16 cellular contexts compared by ENCODE assay signal in the genomic region with DNA sequence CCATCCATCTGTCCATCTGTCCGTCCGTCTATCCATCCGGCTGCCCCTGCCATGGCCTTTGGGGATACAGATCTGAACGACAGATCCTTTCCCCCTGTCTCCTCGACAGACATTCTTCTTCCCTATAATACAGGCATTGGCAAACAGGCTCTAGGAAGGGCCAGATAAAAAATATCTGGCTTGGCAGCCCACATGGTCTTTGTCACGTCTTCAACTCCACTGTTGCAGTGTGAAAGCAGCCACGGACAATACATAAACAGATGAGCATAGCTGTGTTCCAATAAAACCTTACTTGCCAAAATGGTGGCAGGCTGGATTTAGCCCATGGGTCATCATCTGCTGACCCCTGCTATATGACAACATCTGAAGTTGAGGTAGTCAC.
DNase-seq lines count a peak whose midpoint lies in the region; ATAC-seq and TF ChIP-seq lines count a peak whose summit lies in the region.
"Had no signal": no experiment of that assay in that cellular context is flagged by ENCODE, and none has a peak within 500 bp of the region (broad histone marks: within the 10 kb centered on the region; RNA-seq: fewer than 3 reads in every experiment).

No MANE protein-coding gene starts in this region.

- intact Hi-C loops in Right ventricle myocardium superior (cut with DNase I) (no loop called here), left cardiac atrium (cut with DNase I) (no loop called here), vagina (cut with DNase I) (no loop called here)

- peaks cover 33% of the 10 kb centered on the region for H3K4me1 Mint-ChIP-seq in osteocyte (ENCODE audit: unreplicated experiment)

- peak overlapping the region; percentile 66 for H3K4me3 Mint-ChIP-seq in osteocyte (ENCODE audit: unreplicated experiment)
- H3K4me3 Mint-ChIP-seq: activated CD4-positive, alpha-beta memory T cell treated with anti-CD3 and anti-CD28 coated beads, Interleukin-2, amount 10 ng/mL, durations not matched to agents 7 days and 5 days had no signal

- H3K36me3 ChIP-seq in vagina = no peaks in the 10 kb centered on the region

- no peaks in the 10 kb centered on the region for H3K27me3 Mint-ChIP-seq in osteocyte (ENCODE audit: unreplicated experiment)

- no peaks in the 10 kb centered on the region for H3K9me3 ChIP-seq in vagina

- no peaks in the 10 kb centered on the region for H3K27me3 ChIP-seq in vagina

- H3K27ac Mint-ChIP-seq in osteocyte (ENCODE audit: unreplicated experiment) = peak overlapping the region; percentile 88
- H3K27ac Mint-ChIP-seq: activated CD4-positive, alpha-beta memory T cell treated with anti-CD3 and anti-CD28 coated beads, Interleukin-2, amount 10 ng/mL, durations not matched to agents 7 days and 5 days had no signal

- TF ChIP-seq CTCF in foreskin fibroblast (IDR thresholded peaks at IDR 0.05; ENCODE audit: low read depth, low read length) = no peak
- TF ChIP-seq CTCF in osteocyte (IDR thresholded peaks at IDR 0.05) = no peak
- no peak for TF ChIP-seq CTCF in vagina (IDR thresholded peaks at IDR 0.05)

- no peaks in the 10 kb centered on the region for H3K9me3 Mint-ChIP-seq in osteocyte (ENCODE audit: unreplicated experiment)

- TF ChIP-seq POLR2A in vagina (IDR thresholded peaks at IDR 0.05) = no peak

- peak overlapping the region; percentile 74 for H3K27ac ChIP-seq in vagina
- H3K27ac ChIP-seq: epithelial cell of prostate had no signal

- H3K4me3 ChIP-seq in foreskin fibroblast (ENCODE audit: low read depth in 1 of 2, low read length in 2 of 2) (peak overlapping the region; percentile 45 to 54), vagina (peak overlapping the region; percentile 39)

- no peaks in the 10 kb centered on the region for H3K36me3 Mint-ChIP-seq in osteocyte (ENCODE audit: unreplicated experiment)

- H3K4me1 ChIP-seq in vagina = peaks cover 19% of the 10 kb centered on the region

- ATAC-seq in Right ventricle myocardium superior (ENCODE audit: poor library complexity) (peak; percentile 16), left cardiac atrium (no peak), GM19397 (IDR thresholded peaks at IDR 0.05; ENCODE audit: unreplicated experiment) (no peak)

- no peak for DNase-seq in Right ventricle myocardium superior
- DNase-seq in left cardiac atrium = no peak
- peak in 1 of 2 donors; percentile 37 for DNase-seq in foreskin fibroblast
- DNase-seq in osteocyte (ENCODE audit: extremely low spot score, unreplicated experiment) = no peak
- no peak for DNase-seq in vagina (ENCODE audit: extremely low spot score in 2 of 2)
- no peak for DNase-seq in nucleus accumbens (lab: John Stamatoyannopoulos, UW)
- no peak for DNase-seq in cerebellum (ENCODE audit: low spot score)
- DNase-seq: activated CD4-positive, alpha-beta memory T cell treated with anti-CD3 and anti-CD28 coated beads, Interleukin-2, amount 10 ng/mL, durations not matched to agents 7 days and 5 days; activated gamma-delta T cell treated with Interleukin-2 at 50 U/mL for 16 hours; caudate nucleus; KBM-7; naive B cell; NCI-H1436; NCI-H510A treated with DMSO at 0.1 percent for 48 hours had no signal
